Comparison of ENCODE assay signal across 12 cellular contexts in genomic region chr1:178566187-178566586, GRCh38. TPM values are rescaled to one million over a fixed set of nuclear protein-coding genes. Genes with fewer than 3 reads are reported as not detected.
DNase-seq lines count a peak whose midpoint lies in the region; ATAC-seq, FAIRE-seq and TF ChIP-seq lines count a peak whose summit lies in the region.
"Had no signal": no experiment of that assay in that cellular context is flagged by ENCODE, and none has a peak within 500 bp of the region (broad histone marks: within the 10 kb centered on the region; RNA-seq: fewer than 3 reads in every experiment).

No MANE protein-coding gene starts in this region.

- no peaks in the 10 kb centered on the region for H3K27me3 ChIP-seq in mammary epithelial cell (ENCODE audit: insufficient read depth, low read length)
- H3K27me3 ChIP-seq: gastroesophageal sphincter had no signal

- DNase-seq in GM12891 (ENCODE audit: insufficient read length, low spot score): no peak
- DNase-seq in mammary epithelial cell: peak; percentile 58
- DNase-seq in mucosa of gallbladder (ENCODE audit: low spot score): no peak
- DNase-seq in Kasumi-1 (lab: John Stamatoyannopoulos, UW): no peak
- no peak for DNase-seq in inferior parietal cortex (ENCODE audit: extremely low spot score)
- DNase-seq in D721Med (ENCODE audit: insufficient read length, low spot score): no peak
- DNase-seq: NCI-H2029 had no signal

- CTCF ChIA-PET in mammary epithelial cell (lab: Charles Lee; ENCODE audit: low non-redundant PET): no interaction called here

- H4K20me1 ChIP-seq in mammary epithelial cell (ENCODE audit: insufficient read depth, low read length): no peaks in the 10 kb centered on the region

- in situ Hi-C loops in mammary epithelial cell (cut with MboI; ENCODE audit: low sequenced_read_pairs in 2 of 2): no loop called here

- no peak for TF ChIP-seq CTCF in mammary epithelial cell (conservative IDR thresholded peaks at IDR 0.05 in 1 of 2, IDR thresholded peaks at IDR 0.05 in 1 of 2; ENCODE audit: extremely low read depth in 1 of 2, insufficient read depth in 1 of 2, low read depth in 1 of 2, low read length in 2 of 2)
- TF ChIP-seq CTCF in D721Med (IDR thresholded peaks at IDR 0.05; ENCODE audit: insufficient read depth, missing control alignments): no peak

- H3K79me2 ChIP-seq in mammary epithelial cell (ENCODE audit: insufficient read depth, low read length): no peaks in the 10 kb centered on the region

- no peak overlapping the region for H3K27ac ChIP-seq in mammary epithelial cell (ENCODE audit: insufficient read depth, low read depth, low read length)
- H3K27ac ChIP-seq: gastroesophageal sphincter had no signal

- dilution Hi-C loops in mammary epithelial cell (cut with HindIII; ENCODE audit: low sequenced_read_pairs): no loop called here

- BruUV-seq in mammary epithelial cell (replicated peaks; lab: Mats Ljungman, UMichigan): no TSS peak

- intact Hi-C loops in mammary epithelial cell (cut with micrococcal nuclease): loop anchor here (5.0 kb wide), 1 partner anchor 161 kb away; the partner anchor contains the start of gene RALGPS2

- no peak overlapping the region for H2AFZ ChIP-seq in mammary epithelial cell (ENCODE audit: low read depth, low read length)

- H3K9ac ChIP-seq in mammary epithelial cell (ENCODE audit: insufficient read depth, low read length): no peak overlapping the region

- FAIRE-seq in GM12891 (lab: Jason Lieb, UNC): no peak
- no peak for FAIRE-seq in D721Med (lab: Jason Lieb, UNC)

- no peaks in the 10 kb centered on the region for H3K36me3 ChIP-seq in mammary epithelial cell (ENCODE audit: insufficient read depth, low read length)
- H3K36me3 ChIP-seq: gastroesophageal sphincter had no signal

- no peaks in the 10 kb centered on the region for H3K4me1 ChIP-seq in mammary epithelial cell (ENCODE audit: insufficient read depth, low read length)
- H3K4me1 ChIP-seq: gastroesophageal sphincter had no signal

- no peaks in the 10 kb centered on the region for H3K9me3 ChIP-seq in mammary epithelial cell (replicated peaks; ENCODE audit: insufficient read depth, low read length)

- ATAC-seq in GM19452 (IDR thresholded peaks at IDR 0.05; ENCODE audit: unreplicated experiment) (peak; percentile 80), HG02981 (IDR thresholded peaks at IDR 0.05; ENCODE audit: unreplicated experiment) (peak; percentile 93)
- ATAC-seq: gastroesophageal sphincter had no signal

- H3K4me2 ChIP-seq in mammary epithelial cell (ENCODE audit: insufficient read depth, low read depth, low read length): no peak overlapping the region

- 97% methylated on average over 3 of the region's 3 CpGs for WGBS in mammary epithelial cell (ENCODE audit: low coverage, missing lambda C conversion rate)

- TF ChIP-seq POLR2A in GM12891 (IDR thresholded peaks at IDR 0.05; ENCODE audit: low read depth, low read length): no peak

- no peak overlapping the region for H3K4me3 ChIP-seq in mammary epithelial cell (replicated peaks in 1 of 3; ENCODE audit: insufficient read depth in 1 of 3, low read depth in 2 of 3, low read length in 3 of 3)
- H3K4me3 ChIP-seq: gastroesophageal sphincter had no signal

TF ChIP-seq in GM12891, 5 proteins besides CTCF, POLR2A, EP300 and RAD21:
- TF ChIP-seq TAF1 (IDR thresholded peaks at IDR 0.05; ENCODE audit: low read depth, low read length): no peak
- TF ChIP-seq PAX5 (IDR thresholded peaks at IDR 0.05; ENCODE audit: insufficient read depth, low read length, severe bottlenecking): no peak
- TF ChIP-seq SPI1 (IDR thresholded peaks at IDR 0.05; ENCODE audit: low read depth, low read length): no peak
- 0 out of 2 replicates have a peak, but pooled peaks have one; percentile 18 for TF ChIP-seq POU2F2 (IDR thresholded peaks at IDR 0.05; ENCODE audit: low read depth, low read length)
- no peak for TF ChIP-seq POLR2AphosphoS5 (IDR thresholded peaks at IDR 0.05; ENCODE audit: low read depth, low read length)

RNA-seq across cellular contexts. Expression of gene TEX35, which starts 53.3 kb away (rescaled TPM):
- not detected for polyA plus RNA-seq in GM12891 (2012; ENCODE audit: low read depth, missing spikeins)
- total RNA-seq in mammary epithelial cell (not detected), mucosa of gallbladder (not detected)
- polyA plus RNA-seq in mammary epithelial cell: not detected
- polyA minus RNA-seq in mammary epithelial cell: not detected
- total RNA-seq: gastroesophageal sphincter, HT-29, skeletal muscle tissue had no signal
